ENCODE assay signal across 12 cellular contexts in the genomic region with DNA sequence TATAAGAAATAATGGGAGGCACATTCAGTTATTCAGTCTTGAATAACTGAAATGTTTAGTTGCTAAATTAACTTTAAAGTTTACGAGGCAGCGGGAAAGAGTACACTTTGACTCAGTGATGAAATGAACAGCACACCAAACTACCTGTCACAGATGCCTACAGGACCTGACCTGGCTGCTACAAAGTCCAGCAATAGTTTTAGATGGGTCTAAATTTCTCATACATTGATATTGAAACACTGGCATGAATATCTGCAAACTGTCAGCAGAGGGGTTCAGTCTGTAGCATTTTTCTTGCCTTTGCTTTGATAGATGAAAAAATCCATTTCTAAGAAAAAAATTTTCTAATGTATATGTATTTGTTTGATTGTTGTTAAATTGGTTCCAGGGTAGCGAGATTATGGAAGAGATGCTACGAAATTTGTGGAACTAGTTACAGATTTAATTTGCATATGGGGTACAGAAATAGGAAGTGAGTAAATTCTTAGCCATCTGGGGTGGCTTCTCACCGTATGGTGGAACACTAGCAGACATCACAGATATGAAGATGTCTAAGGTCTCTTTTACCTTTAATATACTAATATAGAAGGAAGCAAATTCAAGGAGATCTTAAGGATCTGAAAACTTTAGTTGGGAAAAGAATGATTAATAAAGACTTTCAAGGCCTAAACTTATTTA. TPM values are rescaled to one million over a fixed set of nuclear protein-coding genes. Genes with fewer than 3 reads are reported as not detected.
DNase-seq lines count a peak whose midpoint lies in the region; ATAC-seq lines count a peak whose summit lies in the region.
"Had no signal": no experiment of that assay in that cellular context is flagged by ENCODE, and none has a peak within 500 bp of the region (broad histone marks: within the 10 kb centered on the region; RNA-seq: fewer than 3 reads in every experiment).

No MANE protein-coding gene starts in this region.

- no peak overlapping the region for H3K4me3 Mint-ChIP-seq in naive thymus-derived CD4-positive, alpha-beta T cell

- no peaks in the 10 kb centered on the region for H3K27me3 Mint-ChIP-seq in naive thymus-derived CD4-positive, alpha-beta T cell

- no peak for DNase-seq in naive thymus-derived CD4-positive, alpha-beta T cell
- DNase-seq in NCI-H146 treated with DMSO at 0.1 percent for 48 hours (lab: John Stamatoyannopoulos, UW; ENCODE audit: unreplicated experiment) (no peak), activated T-cell treated with anti-CD3 and anti-CD28 coated beads for 4 hours (no peak), T-helper 9 cell (no peak)
- no peak for DNase-seq in activated CD8-positive, alpha-beta memory T cell treated with anti-CD3 and anti-CD28 coated beads, Interleukin-2, amount 50 U/mL, for 4 hours
- DNase-seq: DMS153, NCI-H2081 treated with DMSO at 0.1 percent for 48 hours, occipital lobe had no signal

- no peak overlapping the region for H3K27ac Mint-ChIP-seq in naive thymus-derived CD4-positive, alpha-beta T cell

- POLR2A ChIA-PET in naive thymus-derived CD4-positive, alpha-beta T cell (lab: Charles Lee): no interaction called here

- H3K27me3 ChIP-seq in naive thymus-derived CD4-positive, alpha-beta T cell (ENCODE audit: control insufficient read depth in 2 of 2, insufficient read depth in 2 of 2, low read length in 2 of 2): no peaks in the 10 kb centered on the region

- H3K27ac ChIP-seq in naive thymus-derived CD4-positive, alpha-beta T cell (ENCODE audit: low read depth, low read length): no peak overlapping the region

- CTCF ChIA-PET in naive thymus-derived CD4-positive, alpha-beta T cell (lab: Charles Lee): no interaction called here

- intact Hi-C loops in naive thymus-derived CD4-positive, alpha-beta T cell (cut with micrococcal nuclease): no loop called here

- H3K36me3 ChIP-seq in naive thymus-derived CD4-positive, alpha-beta T cell (ENCODE audit: control insufficient read depth in 2 of 3, insufficient read depth in 3 of 3, low read length in 3 of 3): peaks cover 0 to 15% (median 3%) of the 10 kb centered on the region in 3 experiments

- H3K9me3 Mint-ChIP-seq in naive thymus-derived CD4-positive, alpha-beta T cell: no peaks in the 10 kb centered on the region

- H3K4me1 ChIP-seq in naive thymus-derived CD4-positive, alpha-beta T cell (ENCODE audit: control insufficient read depth in 2 of 2, insufficient read depth in 2 of 2, low read length in 2 of 2): no peaks in the 10 kb centered on the region

- H3K9me3 ChIP-seq in naive thymus-derived CD4-positive, alpha-beta T cell (ENCODE audit: control insufficient read depth in 2 of 3, low read length in 3 of 3): no peaks in the 10 kb centered on the region

- ATAC-seq in GM18909 (IDR thresholded peaks at IDR 0.05; ENCODE audit: poor library complexity, unreplicated experiment) (peak; percentile 88), GM21723 (IDR thresholded peaks at IDR 0.05; ENCODE audit: unreplicated experiment) (peak; percentile 85), HG03432 (IDR thresholded peaks at IDR 0.05; ENCODE audit: unreplicated experiment) (peak; percentile 88)
- ATAC-seq in naive thymus-derived CD4-positive, alpha-beta T cell: peak; percentile 58
- ATAC-seq: activated CD4-positive, CD25-positive, alpha-beta regulatory T cell treated with anti-CD3 and anti-CD28 coated beads, Interleukin-2, amount 50 U/mL, for 24 hours had no signal

- no peak overlapping the region for H3K4me3 ChIP-seq in naive thymus-derived CD4-positive, alpha-beta T cell (ENCODE audit: low read length)

- H3K4me1 Mint-ChIP-seq in naive thymus-derived CD4-positive, alpha-beta T cell: no peaks in the 10 kb centered on the region

- H3K36me3 Mint-ChIP-seq in naive thymus-derived CD4-positive, alpha-beta T cell: peaks cover 0 to 38% (median 29%) of the 10 kb centered on the region in 5 donors

RNA-seq across cellular contexts. Expression of a gene that starts 20.8 kb away (rescaled TPM):
- 10 to 100 TPM in 3 of 5 experiments, 1 to 10 TPM in 2; 2.5 to 42.6 (median 11.0) TPM for total RNA-seq in naive thymus-derived CD4-positive, alpha-beta T cell
- under 1 TPM; 0.17 to 0.46 TPM for polyA plus RNA-seq in naive thymus-derived CD4-positive, alpha-beta T cell
